In the genomic region with DNA sequence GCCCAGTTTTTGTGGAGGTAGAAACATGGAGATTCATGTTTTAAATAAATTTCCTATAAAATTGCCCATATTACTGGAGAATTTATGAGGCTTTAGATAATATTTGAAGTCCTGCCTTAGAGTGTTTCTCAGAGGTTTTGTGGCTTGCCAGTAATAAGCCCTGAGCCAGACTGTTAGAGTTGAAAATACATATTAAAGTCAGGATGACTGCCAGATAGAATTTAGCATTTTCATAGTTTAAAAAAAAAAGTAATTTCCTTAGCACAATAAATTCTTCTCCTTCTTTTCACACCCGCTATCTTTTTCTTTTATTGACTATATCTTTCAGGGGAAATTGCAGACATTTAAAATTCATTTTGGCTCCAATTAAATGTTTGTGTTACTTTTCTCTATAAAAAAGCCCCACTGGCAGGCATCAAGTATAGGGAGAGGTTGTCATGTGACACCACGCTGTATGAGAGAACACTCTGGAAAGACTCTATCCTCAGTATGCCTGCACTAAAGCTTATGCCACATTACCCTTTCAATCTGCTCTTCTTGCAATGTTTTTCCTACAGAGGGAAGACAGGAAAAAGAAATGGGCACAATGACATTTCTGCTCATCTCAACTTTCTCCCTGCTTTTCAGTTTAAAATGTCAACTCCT, we compare ENCODE assay signal across 25 cellular contexts.
DNase-seq lines count a peak whose midpoint lies in the region; ATAC-seq and TF ChIP-seq lines count a peak whose summit lies in the region.
"Had no signal": no experiment of that assay in that cellular context is flagged by ENCODE, and none has a peak within 500 bp of the region (broad histone marks: within the 10 kb centered on the region; RNA-seq: fewer than 3 reads in every experiment).

No MANE protein-coding gene starts in this region.

- no peak overlapping the region for H2BK120ac ChIP-seq in H9 (ENCODE audit: low read depth, low read length, poor library complexity, severe bottlenecking)

- no peak overlapping the region for H3K18ac ChIP-seq in H9 (ENCODE audit: insufficient read length, low read depth, low read length)

- no peak overlapping the region for H3K9ac ChIP-seq in H9 (ENCODE audit: extremely low read depth, insufficient read length, low read length)

- H3K79me2 ChIP-seq in H9 (ENCODE audit: insufficient read depth, low read length), result no peaks in the 10 kb centered on the region

- H2BK5ac ChIP-seq in H9 (ENCODE audit: insufficient read length, low read length), result no peak overlapping the region

- no peak overlapping the region for H4K5ac ChIP-seq in H9 (ENCODE audit: insufficient read length, low read depth, low read length)

- no peak overlapping the region for H3K4me2 ChIP-seq in H9 (ENCODE audit: insufficient read depth, insufficient read length, low read length)

- H3K4me3 ChIP-seq in psoas muscle (no peak overlapping the region), foreskin fibroblast (ENCODE audit: low read depth in 1 of 2, low read length in 2 of 2) (no peak overlapping the region)
- H3K4me3 ChIP-seq: heart right ventricle, right atrium auricular region, thyroid gland had no signal

- no peak overlapping the region for H3K4ac ChIP-seq in H9 (ENCODE audit: low read depth, low read length)

- no peak overlapping the region for H3K23ac ChIP-seq in H9 (ENCODE audit: insufficient read length, low read depth, low read length)

- no peaks in the 10 kb centered on the region for H4K20me1 ChIP-seq in H9 (ENCODE audit: control insufficient read depth, insufficient read depth, insufficient read length)

- H3K4me3 Mint-ChIP-seq in H9, result no peak overlapping the region
- no peak overlapping the region for H3K4me3 Mint-ChIP-seq in stimulated activated memory B cell treated with anti-CD40 and anti-IgM and Interleukin-4, amounts not matched to agents 10 μg/mL and 1 μg/mL and 100 μg/mL, for 72 hours
- H3K4me3 Mint-ChIP-seq: activated naive CD4-positive, alpha-beta T cell treated with anti-CD3 and anti-CD28 coated beads for 36 hours; CD14-positive monocyte; effector memory CD8-positive, alpha-beta T cell had no signal

- ATAC-seq in psoas muscle, result no peak
- no peak for ATAC-seq in stimulated activated naive CD8-positive, alpha-beta T cell treated with anti-CD3 and anti-CD28 coated beads, Interleukin-15, Interleukin-2, amounts not matched to agents 100 U/mL and 50 U/mL, for 24 hours
- ATAC-seq in stimulated activated memory B cell treated with anti-CD40 and anti-IgM and Interleukin-4, amounts not matched to agents 10 μg/mL and 1 μg/mL and 100 μg/mL, for 72 hours, result no peak
- ATAC-seq: effector memory CD8-positive, alpha-beta T cell; heart right ventricle; SK-N-SH treated with all-trans-retinoic acid at 6 μM for 48 hours had no signal

- H3K36me3 ChIP-seq in psoas muscle (ENCODE audit: insufficient read depth in 1 of 2, low read depth in 1 of 2), result peaks cover 0 to 22% of the 10 kb centered on the region in 2 donors
- H3K36me3 ChIP-seq: thyroid gland had no signal

- H3K27me3 ChIP-seq in H9 (ENCODE audit: insufficient read depth, low read length), result no peaks in the 10 kb centered on the region
- no peaks in the 10 kb centered on the region for H3K27me3 ChIP-seq in psoas muscle (ENCODE audit: insufficient read depth in 3 of 3, low read length in 2 of 3)
- H3K27me3 ChIP-seq: heart right ventricle, right atrium auricular region, thyroid gland had no signal

- no peak overlapping the region for H3T11ph ChIP-seq in H9 (ENCODE audit: low read length)

- H3K56ac ChIP-seq in H9 (ENCODE audit: insufficient read length, low read depth, low read length), result no peak overlapping the region

- peak overlapping the region in 2 of 3 experiments; percentile 2 to 23; a peak in 2 of 7 replicates for H3K27ac Mint-ChIP-seq in H9
- no peak overlapping the region for H3K27ac Mint-ChIP-seq in stimulated activated memory B cell treated with anti-CD40 and anti-IgM and Interleukin-4, amounts not matched to agents 10 μg/mL and 1 μg/mL and 100 μg/mL, for 72 hours
- H3K27ac Mint-ChIP-seq: activated naive CD4-positive, alpha-beta T cell treated with anti-CD3 and anti-CD28 coated beads for 36 hours; CD14-positive monocyte; effector memory CD8-positive, alpha-beta T cell had no signal

- intact Hi-C loops in psoas muscle (cut with DNase I), result loop anchor here in 1 of 2 donors (10.0 kb wide), 1 partner anchor 1171 kb away; a partner anchor contains a TSS

- TF ChIP-seq CTCF in H9 (conservative IDR thresholded peaks at IDR 0.05) (no peak), psoas muscle (IDR thresholded peaks at IDR 0.05) (no peak), foreskin fibroblast (IDR thresholded peaks at IDR 0.05; ENCODE audit: low read depth, low read length) (no peak)

- peaks cover 5% of the 10 kb centered on the region; the same call in 1 of the 2 replicates for H3K4me1 ChIP-seq in H9 (ENCODE audit: insufficient read depth, low read length)
- H3K4me1 ChIP-seq in psoas muscle, result peaks cover 61% of the 10 kb centered on the region

- no peak overlapping the region for H4K8ac ChIP-seq in H9 (replicated peaks; ENCODE audit: insufficient read length, low read depth, low read length)

- no peaks in the 10 kb centered on the region for H3K27me3 Mint-ChIP-seq in H9 (ENCODE audit: low read depth)
- no peaks in the 10 kb centered on the region for H3K27me3 Mint-ChIP-seq in stimulated activated memory B cell treated with anti-CD40 and anti-IgM and Interleukin-4, amounts not matched to agents 10 μg/mL and 1 μg/mL and 100 μg/mL, for 72 hours
- H3K27me3 Mint-ChIP-seq: effector memory CD8-positive, alpha-beta T cell had no signal

- peaks cover 0 to 16% (median 0%) of the 10 kb centered on the region in 3 experiments; a peak in 3 of 7 replicates for H3K36me3 Mint-ChIP-seq in H9 (ENCODE audit: insufficient read depth in 1 of 3, low read depth in 3 of 3)
- no peaks in the 10 kb centered on the region for H3K36me3 Mint-ChIP-seq in stimulated activated memory B cell treated with anti-CD40 and anti-IgM and Interleukin-4, amounts not matched to agents 10 μg/mL and 1 μg/mL and 100 μg/mL, for 72 hours
- H3K36me3 Mint-ChIP-seq: CD14-positive monocyte had no signal

- WGBS in H9 (ENCODE audit: extremely low coverage, insufficient read length, low lambda C conversion rate), result no CpG with 5 or more reads among the region's 2 CpGs
- WGBS in psoas muscle, 3 donors, result 56 to 66% (median 61%) methylated on average over 2 of the region's 2 CpGs

- H3K14ac ChIP-seq in H9 (ENCODE audit: insufficient read depth, low read length), result no peak overlapping the region

- no peaks in the 10 kb centered on the region for H3K79me1 ChIP-seq in H9 (ENCODE audit: insufficient read depth, low read depth, low read length, poor library complexity, severe bottlenecking)

- no peak overlapping the region for H2BK12ac ChIP-seq in H9 (ENCODE audit: insufficient read length, low read depth, low read length)

- H2BK20ac ChIP-seq in H9 (ENCODE audit: low read depth, low read length, poor library complexity, severe bottlenecking), result no peak overlapping the region

- H2BK15ac ChIP-seq in H9 (ENCODE audit: low read depth, low read length), result no peak overlapping the region

- no peak overlapping the region for H2AFZ ChIP-seq in H9 (ENCODE audit: low read length)

- H3K27ac ChIP-seq in H9 (ENCODE audit: insufficient read length, low read depth, low read length) (no peak overlapping the region), angular gyrus (ENCODE audit: low read depth, low read length) (peak overlapping the region; percentile 26), psoas muscle (peak overlapping the region; percentile 32)
- H3K27ac ChIP-seq: heart right ventricle, right atrium auricular region, thyroid gland had no signal

- no peaks in the 10 kb centered on the region for H3K23me2 ChIP-seq in H9 (ENCODE audit: insufficient read length, low read depth, low read length, poor library complexity, severe bottlenecking)

- no peaks in the 10 kb centered on the region for H3K9me3 Mint-ChIP-seq in H9
- no peaks in the 10 kb centered on the region for H3K9me3 Mint-ChIP-seq in stimulated activated memory B cell treated with anti-CD40 and anti-IgM and Interleukin-4, amounts not matched to agents 10 μg/mL and 1 μg/mL and 100 μg/mL, for 72 hours
- H3K9me3 Mint-ChIP-seq: activated naive CD4-positive, alpha-beta T cell treated with anti-CD3 and anti-CD28 coated beads for 36 hours; CD14-positive monocyte had no signal

- H3K9me3 ChIP-seq in H9 (ENCODE audit: control insufficient read depth, low read depth, low read length) (no peaks in the 10 kb centered on the region), psoas muscle (no peaks in the 10 kb centered on the region)
- H3K9me3 ChIP-seq: heart right ventricle, right atrium auricular region, thyroid gland had no signal

- H4K91ac ChIP-seq in H9 (ENCODE audit: insufficient read length, low read depth, low read length), result no peak overlapping the region

- H3K4me1 Mint-ChIP-seq in H9, result peaks cover 28 to 29% of the 10 kb centered on the region in 2 experiments
- H3K4me1 Mint-ChIP-seq in stimulated activated memory B cell treated with anti-CD40 and anti-IgM and Interleukin-4, amounts not matched to agents 10 μg/mL and 1 μg/mL and 100 μg/mL, for 72 hours, result no peaks in the 10 kb centered on the region
- H3K4me1 Mint-ChIP-seq: CD14-positive monocyte had no signal

- no peak overlapping the region for H2AK5ac ChIP-seq in H9 (ENCODE audit: insufficient read length, low read length)

- DNase-seq in H9 (no peak), globus pallidus (ENCODE audit: low spot score) (peak; percentile 60), psoas muscle (no peak), foreskin fibroblast (no peak)
- DNase-seq in stimulated activated naive CD8-positive, alpha-beta T cell treated with anti-CD3 and anti-CD28 coated beads, Interleukin-15, Interleukin-2, amounts not matched to agents 100 U/mL and 50 U/mL, for 24 hours, result no peak
- DNase-seq in stimulated activated CD4-positive, alpha-beta T cell treated with anti-CD3 and anti-CD28 coated beads, Interleukin-4, amount 100 ng/mL, for 24 hours, result no peak
- DNase-seq: activated naive CD4-positive, alpha-beta T cell treated with anti-CD3 and anti-CD28 coated beads for 36 hours; activated T-cell treated with anti-CD3 and anti-CD28 coated beads, Interleukin-2, amount 50 U/mL, for 48 hours; aorta; DMS153; effector memory CD8-positive, alpha-beta T cell; GDM1; heart right ventricle; MV-4-11; NCI-H2081; NCI-H524; nucleus accumbens; RPMI8226; T-helper 9 cell; thyroid gland had no signal
